ENCODE assay signal across 20 cellular contexts in genomic region chr15:98018761-98019351, GRCh38. TPM values are rescaled to one million over a fixed set of nuclear protein-coding genes. Genes with fewer than 3 reads are reported as not detected.
A peak's percentile ranks its signal among the peaks of the same experiment; 100 is the strongest.
DNase-seq lines count a peak whose midpoint lies in the region; ATAC-seq, FAIRE-seq and TF ChIP-seq lines count a peak whose summit lies in the region.
"Had no signal": no experiment of that assay in that cellular context is flagged by ENCODE, and none has a peak within 500 bp of the region (broad histone marks: within the 10 kb centered on the region; RNA-seq: fewer than 3 reads in every experiment).

No MANE protein-coding gene starts in this region.

- ATAC-seq in HepG2 (no peak), left colon (peak; percentile 60), pancreas (peak in 3 of 4 donors; percentile 78 to 83 (median 79))
- ATAC-seq: CD8-positive, alpha-beta T cell had no signal

- H3K36me3 ChIP-seq in liver (ENCODE audit: control insufficient read depth in 4 of 4, insufficient read depth in 3 of 4, low read depth in 1 of 4, low read length in 3 of 4) (no peaks in the 10 kb centered on the region), HepG2 (replicated peaks in 1 of 2; ENCODE audit: control insufficient read depth in 1 of 2, insufficient read depth in 2 of 2, low read length in 2 of 2) (no peaks in the 10 kb centered on the region), pancreas (no peaks in the 10 kb centered on the region), transverse colon (no peaks in the 10 kb centered on the region)
- H3K36me3 ChIP-seq: HAP-1 had no signal

- TF ChIP-seq POLR2A in HepG2 (IDR thresholded peaks at IDR 0.05; ENCODE audit: insufficient read depth in 1 of 2, low read depth in 2 of 2, low read length in 2 of 2): no peak
- no peak for TF ChIP-seq POLR2A in transverse colon (IDR thresholded peaks at IDR 0.05)

- H3K9ac ChIP-seq in liver (ENCODE audit: low read depth in 1 of 2, low read length in 2 of 2): no peak overlapping the region
- H3K9ac ChIP-seq in HepG2 (ENCODE audit: insufficient read depth, low read depth, low read length): no peak overlapping the region

- TF ChIP-seq EP300 in HepG2 (IDR thresholded peaks at IDR 0.05; ENCODE audit: low read depth in 2 of 2, low read length in 2 of 2) (no peak), HepG2 (CRISPR knock-in tag; IDR thresholded peaks at IDR 0.05; ENCODE audit: borderline replicate concordance) (no peak), transverse colon (IDR thresholded peaks at IDR 0.05; ENCODE audit: low read depth) (no peak)

- WGBS in liver: 24% methylated on average over 6 of the region's 6 CpGs
- WGBS in HepG2 (ENCODE audit: low lambda C conversion rate): 2% methylated on average over 6 of the region's 6 CpGs
- 25 to 29% methylated on average over 6 of the region's 6 CpGs for WGBS in pancreas, 2 donors
- WGBS in transverse colon (ENCODE audit: low coverage in 1 of 2), 2 donors: 37 to 44% methylated on average over 6 of the region's 6 CpGs

- H3K9me3 ChIP-seq in liver (ENCODE audit: control insufficient read depth in 4 of 4, low read length in 3 of 4) (no peaks in the 10 kb centered on the region), HepG2 (ENCODE audit: low read length) (no peaks in the 10 kb centered on the region), pancreas (no peaks in the 10 kb centered on the region), transverse colon (no peaks in the 10 kb centered on the region)
- H3K9me3 ChIP-seq: HAP-1 had no signal

- H3K27me3 ChIP-seq in liver (ENCODE audit: control insufficient read depth in 4 of 4, insufficient read depth in 4 of 4, low read length in 3 of 4) (no peaks in the 10 kb centered on the region), HepG2 (ENCODE audit: control insufficient read depth in 1 of 2, insufficient read depth in 2 of 2, low read length in 2 of 2) (no peaks in the 10 kb centered on the region), pancreas (no peaks in the 10 kb centered on the region), transverse colon (no peaks in the 10 kb centered on the region)

- FAIRE-seq in HepG2 (lab: Jason Lieb, UNC): no peak
- FAIRE-seq in pancreas (lab: Jason Lieb, UNC): no peak
- FAIRE-seq: D721Med, G401.6, GM12892, H1 had no signal

- intact Hi-C loops in HepG2 (cut with micrococcal nuclease; ENCODE audit: unreplicated experiment) (no loop called here), left colon (cut with DNase I, micrococcal nuclease) (no loop called here), pancreas (cut with DNase I) (no loop called here), transverse colon (cut with DNase I; ENCODE audit: low total_unique reads) (loop anchor here (5.0 kb wide), 1 partner anchor 57 kb away; the partner anchor contains the start of gene ARRDC4)

- H3K27ac ChIP-seq in liver (ENCODE audit: low read depth in 1 of 2, low read length in 2 of 2) (peak overlapping the region; percentile 62 to 85), HepG2 (ENCODE audit: extremely low read length, insufficient read depth, low read length) (no peak overlapping the region), pancreas (no peak overlapping the region), transverse colon (peak overlapping the region in 3 of 4 donors; percentile 69 to 79 (median 76))
- H3K27ac ChIP-seq: 22Rv1, HL-60 had no signal

- TF ChIP-seq RAD21 in liver (IDR thresholded peaks at IDR 0.05) (peak; percentile 25 to 46), HepG2 (CRISPR knock-in tag; IDR thresholded peaks at IDR 0.05) (no peak)

- DNase-seq in HepG2 (ENCODE audit: low spot score) (no peak), left colon (no peak), pancreas (no peak), transverse colon (no peak), NCI-H187 (lab: John Stamatoyannopoulos, UW) (no peak), OCI-M1 (lab: John Stamatoyannopoulos, UW) (no peak), pons (ENCODE audit: low spot score) (no peak)
- DNase-seq: CD8-positive, alpha-beta T cell; COR-L47; DMS153; DMS79 treated with DMSO at 0.1 percent for 48 hours; EL had no signal

- H3K4me3 ChIP-seq in liver (ENCODE audit: low read depth in 1 of 3, low read length in 3 of 3) (no peak overlapping the region), HepG2 (replicated peaks in 1 of 3; ENCODE audit: insufficient read depth in 1 of 3, low read depth in 2 of 3, low read length in 3 of 3) (no peak overlapping the region), pancreas (no peak overlapping the region), transverse colon (no peak overlapping the region)
- H3K4me3 ChIP-seq: HAP-1 had no signal

- BruUV-seq in HepG2 (replicated peaks; lab: Mats Ljungman, UMichigan): no TSS peak

- TF ChIP-seq CTCF in liver (IDR thresholded peaks at IDR 0.05; ENCODE audit: low read depth, low read length, missing input control): no peak
- TF ChIP-seq CTCF in HepG2 (CRISPR knock-in tag; IDR thresholded peaks at IDR 0.05): no peak
- no peak for TF ChIP-seq CTCF in pancreas (IDR thresholded peaks at IDR 0.05)
- no peak for TF ChIP-seq CTCF in transverse colon (IDR thresholded peaks at IDR 0.05)

- no peaks in the 10 kb centered on the region for H3K79me2 ChIP-seq in HepG2 (ENCODE audit: insufficient read depth, low read length)

- H4K20me1 ChIP-seq in HepG2 (ENCODE audit: insufficient read depth, low read length): no peaks in the 10 kb centered on the region

- CTCF ChIA-PET in HepG2 (lab: Yijun Ruan, JAX; ENCODE audit: low intra/inter-chr PET ratio, low total read pairs): no interaction called here

- H3K4me1 ChIP-seq in liver (ENCODE audit: control insufficient read depth in 4 of 4, insufficient read depth in 4 of 4, low read length in 3 of 4): peaks cover 0 to 15% (median 12%) of the 10 kb centered on the region in 4 donors
- H3K4me1 ChIP-seq in HepG2 (ENCODE audit: insufficient read depth, low read length): peaks cover 14% of the 10 kb centered on the region
- H3K4me1 ChIP-seq in pancreas: peaks cover 6 to 10% (median 8%) of the 10 kb centered on the region in 3 donors
- H3K4me1 ChIP-seq in transverse colon: peaks cover 0 to 8% (median 5%) of the 10 kb centered on the region in 4 donors
- H3K4me1 ChIP-seq: HAP-1 had no signal

- no peak overlapping the region for H2AFZ ChIP-seq in HepG2 (ENCODE audit: low read length)

- in situ Hi-C loops in HepG2 (cut with HindIII; ENCODE audit: extremely low pct_ligation_motif_present, low pct_unique_long_range_greater_than_20kb): no loop called here
- in situ Hi-C loops in transverse colon (cut with MboI; ENCODE audit: low pct_ligation_motif_present in 1 of 4, low pct_unique_long_range_greater_than_20kb in 1 of 4, low sequenced_read_pairs in 3 of 4): no loop called here

- POLR2A ChIA-PET in HepG2 (lab: Yijun Ruan, JAX): no interaction called here

- H3K4me2 ChIP-seq in HepG2 (ENCODE audit: low read depth, low read length): no peak overlapping the region

TF ChIP-seq in HepG2, 621 proteins besides CTCF, POLR2A, EP300 and RAD21 (continues in another document):
- TF ChIP-seq RBFOX2 (IDR thresholded peaks at IDR 0.05; ENCODE audit: low read depth, low read length) (no peak), SOX6 (IDR thresholded peaks at IDR 0.05) (no peak), SOX6 (CRISPR knock-in tag; IDR thresholded peaks at IDR 0.05) (no peak), CENPX (CRISPR knock-in tag; IDR thresholded peaks at IDR 0.05) (no peak), ARNT (IDR thresholded peaks at IDR 0.05) (no peak), ZNF660 (CRISPR knock-in tag; IDR thresholded peaks at IDR 0.05; ENCODE audit: borderline replicate concordance, low read depth) (no peak), REPIN1 (CRISPR knock-in tag; IDR thresholded peaks at IDR 0.05; ENCODE audit: borderline replicate concordance, low read depth) (no peak), ZNF850 (CRISPR knock-in tag; conservative IDR thresholded peaks at IDR 0.05) (no peak), ZNF749 (CRISPR knock-in tag; IDR thresholded peaks at IDR 0.05; ENCODE audit: borderline replicate concordance) (no peak), ELK4 (CRISPR knock-in tag; IDR thresholded peaks at IDR 0.05; ENCODE audit: borderline replicate concordance) (no peak)

RNA-seq across cellular contexts. Expression of gene ARRDC4, which starts 58.4 kb away (rescaled TPM):
- total RNA-seq in liver: 10 to 100 TPM in 1 of 2 donors, 1 to 10 TPM in 1; 3.4 to 13.4 TPM
- 1 to 10 TPM; 2.5 to 4.5 TPM for polyA plus RNA-seq in liver
- 1.5 and 2.5 TPM in 2 replicates for total RNA-seq in HepG2 (2016; rRNA removed; fragmentation: Illumina TruSeq; extraction: Trizol)
- total RNA-seq in HepG2 (2016; cell fraction: cytosol; rRNA removed; fragmentation: Illumina TruSeq; extraction: Trizol; ENCODE audit: low read depth): 0.18 and 0.30 TPM in 2 replicates
- total RNA-seq in HepG2 (2016; cell fraction: insoluble cytoplasmic fraction; rRNA removed; fragmentation: Illumina TruSeq; extraction: Trizol): 1.7 and 2.0 TPM in 2 replicates
- 1.1 and 1.2 TPM in 2 replicates for total RNA-seq in HepG2 (2016; cell fraction: membrane; rRNA removed; fragmentation: Illumina TruSeq; extraction: Trizol)
- total RNA-seq in HepG2 (2016; cell fraction: nucleus; rRNA removed; fragmentation: Illumina TruSeq; extraction: Trizol): 1.5 TPM in 2 replicates
- 2.5 and 3.8 TPM in 2 replicates for polyA plus RNA-seq in HepG2 (2011; rRNA removed)
- 1.4 and 3.1 TPM in 2 replicates for polyA plus RNA-seq in HepG2 (2011; cell fraction: cytosol; rRNA removed)
- polyA plus RNA-seq in HepG2 (2011; cell fraction: nucleus; rRNA removed): 1.7 and 3.4 TPM in 2 replicates
- polyA plus RNA-seq in HepG2 (2012): 4.3 and 5.4 TPM in 2 replicates
- polyA plus RNA-seq in HepG2 (2016; cell fraction: cytosol; fragmentation: Illumina TruSeq; extraction: Trizol; ENCODE audit: low read depth): 0.14 and 0.15 TPM in 2 replicates
- 2.0 and 2.1 TPM in 2 replicates for polyA plus RNA-seq in HepG2 (2016; cell fraction: insoluble cytoplasmic fraction; fragmentation: Illumina TruSeq; extraction: Trizol; ENCODE audit: low read depth)
- 0.53 and 0.56 TPM in 2 replicates for polyA plus RNA-seq in HepG2 (2016; cell fraction: membrane; fragmentation: Illumina TruSeq; extraction: Trizol; ENCODE audit: low read depth)
- polyA plus RNA-seq in HepG2 (2016; cell fraction: nucleus; fragmentation: Illumina TruSeq; extraction: Trizol; ENCODE audit: insufficient read depth, low read depth): 1.4 and 1.8 TPM in 2 replicates
- polyA minus RNA-seq in HepG2 (2011; rRNA and poly(A)+ RNA removed; ENCODE audit: low replicate concordance): 2.0 TPM in 1 of 2 replicates, not detected in the other
- 1.6 and 2.5 TPM in 2 replicates for polyA minus RNA-seq in HepG2 (2011; cell fraction: cytosol; rRNA and poly(A)+ RNA removed)
- 1.8 and 4.0 TPM in 2 replicates for polyA minus RNA-seq in HepG2 (2011; cell fraction: nucleus; rRNA and poly(A)+ RNA removed)
- 10 to 100 TPM; 29.0 to 55.6 TPM for total RNA-seq in left colon
- total RNA-seq in pancreas: 10 to 100 TPM; 10.8 to 32.7 (median 14.4) TPM
- 10 to 100 TPM; 16.2 to 29.8 TPM for polyA plus RNA-seq in pancreas
- total RNA-seq in transverse colon: 100 to 1,000 TPM in 1 of 4 donors, 10 to 100 TPM in 3; 35.9 to 188 (median 70.7) TPM

Comparison
In these comparisons a context has a peak if more than half of its experiments do, and no peak if none do; other contexts are left out.
1. H3K27ac ChIP-seq: peak in liver (2 of 2) and transverse colon (3 of 4); none in HepG2 (single experiment) and pancreas (0 of 4).